22 cellular contexts compared by ENCODE assay signal in the genomic region with DNA sequence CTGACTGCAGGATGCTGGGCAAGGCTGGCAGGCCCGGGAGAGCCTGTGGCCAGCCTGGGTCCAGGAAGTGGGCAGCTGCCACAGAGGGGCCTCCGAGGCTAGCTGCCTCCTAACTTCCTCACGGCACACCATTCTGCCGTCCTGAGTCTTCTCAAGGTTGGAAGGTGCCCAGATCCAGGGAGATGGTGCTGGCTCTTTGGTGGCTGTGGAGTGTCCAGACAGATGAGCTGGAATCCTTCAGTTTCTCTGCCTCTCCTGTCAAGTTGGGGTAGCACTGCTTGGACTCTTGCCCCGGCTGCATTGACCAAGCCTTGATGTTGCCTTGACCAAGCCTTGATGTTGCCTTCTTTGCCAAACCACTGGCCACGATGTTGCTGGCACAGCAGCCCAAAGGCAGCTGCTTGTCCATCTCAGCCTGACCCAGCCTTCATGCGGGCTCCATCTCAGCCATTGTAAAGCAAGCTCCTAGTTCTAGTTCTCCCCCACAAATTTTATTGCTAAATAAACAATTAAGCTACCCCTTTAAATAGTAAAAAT.
DNase-seq lines count a peak whose midpoint lies in the region; ATAC-seq and TF ChIP-seq lines count a peak whose summit lies in the region.
"Had no signal": no experiment of that assay in that cellular context is flagged by ENCODE, and none has a peak within 500 bp of the region (broad histone marks: within the 10 kb centered on the region; RNA-seq: fewer than 3 reads in every experiment).

No MANE protein-coding gene starts in this region.

- H3K27ac ChIP-seq in esophagus (ENCODE audit: low read depth in 2 of 2, low read length in 1 of 2) (peak overlapping the region; percentile 71 to 92), mesendoderm (ENCODE audit: low read depth, low read length) (no peak overlapping the region), transverse colon (peak overlapping the region in 3 of 4 donors; percentile 2 to 29 (median 15))
- H3K27ac ChIP-seq: neural progenitor cell, psoas muscle had no signal

- no peak overlapping the region for H3K4me2 ChIP-seq in mesendoderm (ENCODE audit: low read length)
- H3K4me2 ChIP-seq: neural progenitor cell had no signal

- no peak for TF ChIP-seq POLR2A in transverse colon (IDR thresholded peaks at IDR 0.05)

- intact Hi-C loops in transverse colon (cut with DNase I; ENCODE audit: low total_unique reads) (no loop called here), CD14-positive monocyte (cut with micrococcal nuclease) (no loop called here)

- in situ Hi-C loops in transverse colon (cut with MboI; ENCODE audit: low pct_ligation_motif_present in 1 of 4, low pct_unique_long_range_greater_than_20kb in 1 of 4, low sequenced_read_pairs in 3 of 4), result no loop called here

- H3K9me3 ChIP-seq in esophagus (ENCODE audit: control insufficient read depth in 2 of 2, insufficient read depth in 1 of 2, low read depth in 1 of 2, low read length in 1 of 2), result no peaks in the 10 kb centered on the region
- H3K9me3 ChIP-seq in transverse colon, result no peaks in the 10 kb centered on the region
- H3K9me3 ChIP-seq: psoas muscle had no signal

- ATAC-seq in HG03442 (IDR thresholded peaks at IDR 0.05; ENCODE audit: unreplicated experiment), result no peak
- ATAC-seq: activated naive CD4-positive, alpha-beta T cell treated with anti-CD3 and anti-CD28 coated beads, Interleukin-2, amount 50 U/mL, for 72 hours; activated T-helper 17 cell treated with anti-CD3 and anti-CD28 coated beads, Interleukin-2, amount 50 U/mL, for 72 hours; CD8-positive, alpha-beta T cell had no signal

- peak overlapping the region; percentile 84 for H2AK5ac ChIP-seq in mesendoderm (ENCODE audit: low read length)

- H3K9me3 Mint-ChIP-seq in CD14-positive monocyte, result peaks cover 0 to 8% (median 0%) of the 10 kb centered on the region in 7 donors
- H3K9me3 Mint-ChIP-seq: activated naive CD4-positive, alpha-beta T cell treated with anti-CD3 and anti-CD28 coated beads, Interleukin-2, amount 50 U/mL, for 72 hours; activated T-helper 17 cell treated with anti-CD3 and anti-CD28 coated beads, Interleukin-2, amount 50 U/mL, for 72 hours; CD8-positive, alpha-beta T cell had no signal

- DNase-seq in MV-4-11 (lab: John Stamatoyannopoulos, UW), result peak; percentile 22
- no peak for DNase-seq in mesendoderm
- no peak for DNase-seq in transverse colon
- no peak for DNase-seq in CD14-positive monocyte (ENCODE audit: low spot score)
- no peak for DNase-seq in NCI-H1417 (lab: John Stamatoyannopoulos, UW)
- DNase-seq: activated B cell treated with CpG ODN at 0.5 μM for 24 hours; CD8-positive, alpha-beta T cell; central memory CD4-positive, alpha-beta T cell; glutamatergic neuron; IMR-90; NCI-H1417 treated with DMSO at 0.1 percent for 48 hours; NCI-H446; SHP77 treated with DMSO at 0.1 percent for 48 hours; stimulated activated CD4-positive, alpha-beta T cell treated with anti-CD3 and anti-CD28 coated beads, Interleukin-1b, Interleukin-23, amount 100 ng/mL, for 48 hours; SW 1271 had no signal

- H3K23ac ChIP-seq in mesendoderm (ENCODE audit: low read length), result no peak overlapping the region

- H4K8ac ChIP-seq in mesendoderm (ENCODE audit: low read depth, low read length), result no peak overlapping the region

- no peaks in the 10 kb centered on the region for H3K79me2 ChIP-seq in mesendoderm (ENCODE audit: control insufficient read depth, insufficient read depth, low read length)

- H3K4me3 ChIP-seq in esophagus (ENCODE audit: low read depth in 1 of 2, low read length in 2 of 2), result peak overlapping the region; percentile 38 to 42
- H3K4me3 ChIP-seq in mesendoderm (ENCODE audit: low read length), result no peak overlapping the region
- H3K4me3 ChIP-seq in transverse colon, result no peak overlapping the region
- H3K4me3 ChIP-seq: neural progenitor cell, psoas muscle, skin epidermis had no signal

- H3K27me3 ChIP-seq in esophagus (ENCODE audit: control insufficient read depth in 1 of 2, insufficient read depth in 2 of 2, low read length in 2 of 2), result no peaks in the 10 kb centered on the region
- H3K27me3 ChIP-seq in mesendoderm (ENCODE audit: insufficient read depth, low read length, poor library complexity), result no peaks in the 10 kb centered on the region
- no peaks in the 10 kb centered on the region for H3K27me3 ChIP-seq in transverse colon
- H3K27me3 ChIP-seq: neural progenitor cell had no signal

- H3K9ac ChIP-seq in mesendoderm (ENCODE audit: low read length), result no peak overlapping the region
- H3K9ac ChIP-seq: neural progenitor cell had no signal

- H3K4me1 ChIP-seq in esophagus (ENCODE audit: control insufficient read depth in 2 of 2, insufficient read depth in 2 of 2, low read length in 1 of 2), result peaks cover 7 to 17% of the 10 kb centered on the region in 2 donors
- H3K4me1 ChIP-seq in mesendoderm (ENCODE audit: control insufficient read depth, low read depth, low read length), result peaks cover 11% of the 10 kb centered on the region
- H3K4me1 ChIP-seq in transverse colon, result peaks cover 7 to 26% (median 9%) of the 10 kb centered on the region in 4 donors
- H3K4me1 ChIP-seq: psoas muscle had no signal

- 68 to 69% methylated on average over 7 of the region's 7 CpGs for WGBS in esophagus, 2 donors
- WGBS in mesendoderm (ENCODE audit: extremely low coverage, insufficient coverage, low lambda C conversion rate), result no CpG with 5 or more reads among the region's 7 CpGs
- 66% methylated on average over 7 of the region's 7 CpGs; no CpG with 5 or more reads in 1 of the 2 donors for WGBS in transverse colon (ENCODE audit: low coverage in 1 of 2), 2 donors

- peaks cover 0 to 5% (median 2%) of the 10 kb centered on the region in 3 donors for H3K27me3 Mint-ChIP-seq in CD14-positive monocyte (ENCODE audit: low read depth in 3 of 3)

- TF ChIP-seq CTCF in transverse colon (IDR thresholded peaks at IDR 0.05) (no peak), CD14-positive monocyte (IDR thresholded peaks at IDR 0.05) (no peak)

- H3K18ac ChIP-seq in mesendoderm (ENCODE audit: low read length), result no peak overlapping the region

- no peak overlapping the region for H4K5ac ChIP-seq in mesendoderm (ENCODE audit: low read length)

- no peak overlapping the region for H3K27ac Mint-ChIP-seq in CD14-positive monocyte
- H3K27ac Mint-ChIP-seq: activated B cell treated with CpG ODN at 0.5 μM for 24 hours; activated naive CD4-positive, alpha-beta T cell treated with anti-CD3 and anti-CD28 coated beads, Interleukin-2, amount 50 U/mL, for 72 hours; activated T-helper 17 cell treated with anti-CD3 and anti-CD28 coated beads, Interleukin-2, amount 50 U/mL, for 72 hours; CD8-positive, alpha-beta T cell; neural progenitor cell had no signal

- H3K36me3 ChIP-seq in esophagus (ENCODE audit: control insufficient read depth in 2 of 2, insufficient read depth in 2 of 2, low read length in 1 of 2), result no peaks in the 10 kb centered on the region
- H3K36me3 ChIP-seq in mesendoderm (ENCODE audit: control insufficient read depth, insufficient read depth, low read length), result no peaks in the 10 kb centered on the region
- H3K36me3 ChIP-seq in transverse colon, result no peaks in the 10 kb centered on the region
- H3K36me3 ChIP-seq: neural progenitor cell had no signal

- H3K56ac ChIP-seq in mesendoderm (ENCODE audit: low read length), result no peak overlapping the region

- no peak overlapping the region for H2BK120ac ChIP-seq in mesendoderm (ENCODE audit: low read depth, low read length)

- no peak for TF ChIP-seq EP300 in transverse colon (IDR thresholded peaks at IDR 0.05; ENCODE audit: low read depth)

- H2BK15ac ChIP-seq in mesendoderm (replicated peaks; ENCODE audit: low read depth), result no peak overlapping the region

- no peaks in the 10 kb centered on the region for H3K36me3 Mint-ChIP-seq in CD14-positive monocyte
- H3K36me3 Mint-ChIP-seq: activated naive CD4-positive, alpha-beta T cell treated with anti-CD3 and anti-CD28 coated beads, Interleukin-2, amount 50 U/mL, for 72 hours; CD8-positive, alpha-beta T cell; neural progenitor cell had no signal

- H3K4me3 Mint-ChIP-seq in CD14-positive monocyte, result no peak overlapping the region
- H3K4me3 Mint-ChIP-seq: activated B cell treated with CpG ODN at 0.5 μM for 24 hours; activated T-helper 17 cell treated with anti-CD3 and anti-CD28 coated beads, Interleukin-2, amount 50 U/mL, for 72 hours; CD8-positive, alpha-beta T cell; neural progenitor cell had no signal

- peak overlapping the region; percentile 20 for H2BK5ac ChIP-seq in mesendoderm (ENCODE audit: low read length)

- no peaks in the 10 kb centered on the region for H3K79me1 ChIP-seq in mesendoderm (ENCODE audit: low read length)

- H3K4me1 Mint-ChIP-seq in CD14-positive monocyte, result no peaks in the 10 kb centered on the region
- H3K4me1 Mint-ChIP-seq: activated B cell treated with CpG ODN at 0.5 μM for 24 hours; activated T-helper 17 cell treated with anti-CD3 and anti-CD28 coated beads, Interleukin-2, amount 50 U/mL, for 72 hours had no signal

- no peak overlapping the region for H3K4ac ChIP-seq in mesendoderm (ENCODE audit: low read depth, low read length)

Comparison
In these comparisons a context has a peak if more than half of its experiments do, and no peak if none do; other contexts are left out.
1. H3K4me3 ChIP-seq: peak in esophagus (2 of 2); none in mesendoderm (single experiment) and transverse colon (0 of 4).